Comparison of ENCODE assay signal across 1 cellular context in the genomic region with DNA sequence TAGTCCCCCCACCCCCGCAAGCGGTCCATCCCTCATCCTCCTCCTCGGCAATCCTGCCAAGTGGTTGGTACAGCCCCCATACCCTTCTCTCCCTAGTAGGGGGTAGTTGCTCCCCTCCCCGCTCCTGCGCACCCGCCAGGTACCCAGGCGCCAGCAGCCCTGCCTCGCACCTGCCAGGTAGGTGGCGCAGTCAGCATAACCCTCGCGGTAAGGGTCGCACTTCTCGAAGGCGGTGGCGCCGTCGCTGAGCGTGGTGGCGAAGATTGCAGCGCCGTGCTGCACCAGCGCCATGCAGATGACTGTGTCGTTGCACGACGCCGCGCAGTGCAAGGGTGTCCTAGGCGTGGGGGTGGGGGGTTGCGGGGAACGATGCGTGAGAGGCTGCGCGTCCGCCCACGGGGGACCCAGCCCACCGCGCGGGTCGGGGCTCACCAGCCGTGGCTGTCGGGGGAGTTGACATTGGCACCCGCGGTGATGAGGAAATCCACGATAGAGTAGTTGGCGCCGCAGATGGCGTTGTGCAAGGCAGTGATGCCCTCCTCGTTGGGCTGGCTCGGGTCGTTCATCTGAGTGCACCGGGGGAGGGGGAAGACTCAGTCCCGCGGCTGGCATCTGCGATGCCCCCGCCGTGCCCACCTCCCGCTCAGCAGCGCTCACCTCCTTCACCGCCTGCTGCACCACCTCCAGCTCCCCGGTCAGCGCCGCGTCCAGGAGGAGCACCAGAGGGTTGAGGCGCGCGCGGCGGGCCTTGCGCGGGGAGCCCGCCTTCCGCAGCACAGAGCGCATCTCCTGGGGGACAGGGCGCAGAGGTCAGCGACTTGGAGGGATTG.
TF ChIP-seq lines count a peak whose summit lies in the region.

No MANE protein-coding gene starts in this region.

TF ChIP-seq in K562, 482 proteins besides CTCF, POLR2A, EP300 and RAD21:
- TF ChIP-seq, protein P1, sequence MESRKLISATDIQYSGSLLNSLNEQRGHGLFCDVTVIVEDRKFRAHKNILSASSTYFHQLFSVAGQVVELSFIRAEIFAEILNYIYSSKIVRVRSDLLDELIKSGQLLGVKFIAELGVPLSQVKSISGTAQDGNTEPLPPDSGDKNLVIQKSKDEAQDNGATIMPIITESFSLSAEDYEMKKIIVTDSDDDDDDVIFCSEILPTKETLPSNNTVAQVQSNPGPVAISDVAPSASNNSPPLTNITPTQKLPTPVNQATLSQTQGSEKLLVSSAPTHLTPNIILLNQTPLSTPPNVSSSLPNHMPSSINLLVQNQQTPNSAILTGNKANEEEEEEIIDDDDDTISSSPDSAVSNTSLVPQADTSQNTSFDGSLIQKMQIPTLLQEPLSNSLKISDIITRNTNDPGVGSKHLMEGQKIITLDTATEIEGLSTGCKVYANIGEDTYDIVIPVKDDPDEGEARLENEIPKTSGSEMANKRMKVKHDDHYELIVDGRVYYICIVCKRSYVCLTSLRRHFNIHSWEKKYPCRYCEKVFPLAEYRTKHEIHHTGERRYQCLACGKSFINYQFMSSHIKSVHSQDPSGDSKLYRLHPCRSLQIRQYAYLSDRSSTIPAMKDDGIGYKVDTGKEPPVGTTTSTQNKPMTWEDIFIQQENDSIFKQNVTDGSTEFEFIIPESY (CRISPR knock-in tag; IDR thresholded peaks at IDR 0.05): peak; percentile 55; the same call in 1 of the 2 replicates
- TF ChIP-seq, protein P2, sequence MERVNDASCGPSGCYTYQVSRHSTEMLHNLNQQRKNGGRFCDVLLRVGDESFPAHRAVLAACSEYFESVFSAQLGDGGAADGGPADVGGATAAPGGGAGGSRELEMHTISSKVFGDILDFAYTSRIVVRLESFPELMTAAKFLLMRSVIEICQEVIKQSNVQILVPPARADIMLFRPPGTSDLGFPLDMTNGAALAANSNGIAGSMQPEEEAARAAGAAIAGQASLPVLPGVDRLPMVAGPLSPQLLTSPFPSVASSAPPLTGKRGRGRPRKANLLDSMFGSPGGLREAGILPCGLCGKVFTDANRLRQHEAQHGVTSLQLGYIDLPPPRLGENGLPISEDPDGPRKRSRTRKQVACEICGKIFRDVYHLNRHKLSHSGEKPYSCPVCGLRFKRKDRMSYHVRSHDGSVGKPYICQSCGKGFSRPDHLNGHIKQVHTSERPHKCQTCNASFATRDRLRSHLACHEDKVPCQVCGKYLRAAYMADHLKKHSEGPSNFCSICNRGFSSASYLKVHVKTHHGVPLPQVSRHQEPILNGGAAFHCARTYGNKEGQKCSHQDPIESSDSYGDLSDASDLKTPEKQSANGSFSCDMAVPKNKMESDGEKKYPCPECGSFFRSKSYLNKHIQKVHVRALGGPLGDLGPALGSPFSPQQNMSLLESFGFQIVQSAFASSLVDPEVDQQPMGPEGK (CRISPR knock-in tag; IDR thresholded peaks at IDR 0.05; ENCODE audit: borderline replicate concordance): no peak
- no peak for TF ChIP-seq MTA1 (IDR thresholded peaks at IDR 0.05; ENCODE audit: borderline replicate concordance)
- TF ChIP-seq POLR2G (IDR thresholded peaks at IDR 0.05; ENCODE audit: low read depth, low read length): peak; percentile 59
- TF ChIP-seq, protein P3, sequence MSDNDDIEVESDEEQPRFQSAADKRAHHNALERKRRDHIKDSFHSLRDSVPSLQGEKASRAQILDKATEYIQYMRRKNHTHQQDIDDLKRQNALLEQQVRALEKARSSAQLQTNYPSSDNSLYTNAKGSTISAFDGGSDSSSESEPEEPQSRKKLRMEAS (CRISPR knock-in tag; IDR thresholded peaks at IDR 0.05): 0 out of 2 replicates have a peak, but pooled peaks have one; percentile 15
